In the genomic region with DNA sequence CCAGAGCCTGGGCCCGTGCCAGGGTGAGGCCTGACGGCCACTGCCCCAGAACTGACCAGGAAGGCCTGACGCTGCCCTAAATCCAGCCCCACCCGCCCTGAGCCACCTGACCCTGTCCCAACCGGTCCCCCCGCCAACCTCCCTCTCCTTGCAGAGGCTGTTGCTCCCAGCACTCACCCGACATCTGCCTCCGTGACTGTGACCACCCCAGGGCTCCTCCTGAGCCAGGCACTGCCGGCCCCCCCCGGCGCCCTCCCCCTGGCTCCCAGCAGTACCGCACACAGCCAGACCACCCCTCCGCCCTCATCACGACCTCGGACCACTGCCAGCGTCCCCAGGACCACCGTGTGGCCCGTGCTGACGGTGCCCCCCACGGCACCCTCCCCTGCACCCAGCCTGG, we compare ENCODE assay signal across 1 cellular context.
TF ChIP-seq lines count a peak whose summit lies in the region.

No MANE protein-coding gene starts in this region.

TF ChIP-seq in HepG2, 621 proteins besides CTCF, POLR2A, EP300 and RAD21:
- TF ChIP-seq NFIC (IDR thresholded peaks at IDR 0.05; ENCODE audit: low read length) (no peak), KDM3A (CRISPR knock-in tag; IDR thresholded peaks at IDR 0.05; ENCODE audit: low read depth) (no peak), HDAC1 (CRISPR knock-in tag; IDR thresholded peaks at IDR 0.05) (no peak), KAT7 (CRISPR knock-in tag; IDR thresholded peaks at IDR 0.05; ENCODE audit: borderline replicate concordance) (no peak)
- TF ChIP-seq, protein P1, sequence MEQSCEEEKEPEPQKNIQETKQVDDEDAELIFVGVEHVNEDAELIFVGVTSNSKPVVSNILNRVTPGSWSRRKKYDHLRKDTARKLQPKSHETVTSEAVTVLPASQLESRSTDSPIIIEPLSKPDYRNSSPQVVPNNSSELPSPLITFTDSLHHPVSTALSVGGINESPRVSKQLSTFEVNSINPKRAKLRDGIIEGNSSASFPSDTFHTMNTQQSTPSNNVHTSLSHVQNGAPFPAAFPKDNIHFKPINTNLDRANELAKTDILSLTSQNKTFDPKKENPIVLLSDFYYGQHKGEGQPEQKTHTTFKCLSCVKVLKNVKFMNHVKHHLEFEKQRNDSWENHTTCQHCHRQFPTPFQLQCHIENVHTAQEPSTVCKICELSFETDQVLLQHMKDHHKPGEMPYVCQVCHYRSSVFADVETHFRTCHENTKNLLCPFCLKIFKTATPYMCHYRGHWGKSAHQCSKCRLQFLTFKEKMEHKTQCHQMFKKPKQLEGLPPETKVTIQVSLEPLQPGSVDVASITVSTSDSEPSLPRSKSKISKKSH (CRISPR knock-in tag; IDR thresholded peaks at IDR 0.05; ENCODE audit: borderline replicate concordance) = no peak
